Comparison of ENCODE assay signal across 1 cellular context in the genomic region with DNA sequence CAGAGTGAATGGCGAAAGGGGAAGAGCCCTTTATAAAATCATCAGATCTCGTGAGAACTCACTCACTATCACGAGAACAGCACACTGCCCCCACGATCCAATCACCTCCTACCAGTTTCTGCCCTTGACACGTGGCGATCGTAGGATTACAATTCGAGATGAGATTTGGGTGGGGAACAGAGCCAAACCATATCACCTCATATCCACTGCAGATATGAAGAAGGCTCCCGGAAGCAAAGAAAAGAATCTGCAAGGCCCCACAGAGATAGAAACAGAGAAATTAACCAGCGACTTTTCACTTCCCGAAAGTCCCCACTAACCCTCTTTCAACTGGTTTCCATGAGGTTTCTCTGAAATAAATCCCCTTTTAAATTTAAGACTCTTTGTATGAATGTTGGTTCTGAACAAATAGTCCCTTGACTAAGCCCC.
TF ChIP-seq lines count a peak whose summit lies in the region.

No MANE protein-coding gene starts in this region.

TF ChIP-seq in GM12878, 131 proteins besides CTCF, POLR2A, EP300 and RAD21 (continued from another document):
- TF ChIP-seq TCF3 (IDR thresholded peaks at IDR 0.05; ENCODE audit: borderline replicate concordance, insufficient read depth, low read depth, low read length) (no peak), RCOR1 (conservative IDR thresholded peaks at IDR 0.05; ENCODE audit: low read depth, low read length) (no peak), TARDBP (IDR thresholded peaks at IDR 0.05; ENCODE audit: borderline replicate concordance) (no peak), RAD51 (IDR thresholded peaks at IDR 0.05) (peak; percentile 36; the same call in 1 of the 2 replicates), NFYA (IDR thresholded peaks at IDR 0.05; ENCODE audit: borderline replicate concordance, low read depth, low read length) (no peak), YY1 (IDR thresholded peaks at IDR 0.05; ENCODE audit: low read depth, low read length) (peak; percentile 48; the same call in 1 of the 2 replicates), SP1 (IDR thresholded peaks at IDR 0.05; ENCODE audit: low read depth, low read length) (no peak), CEBPZ (IDR thresholded peaks at IDR 0.05; ENCODE audit: low read depth, low read length) (no peak), BCL11A (IDR thresholded peaks at IDR 0.05; ENCODE audit: low read depth, low read length) (0 out of 2 replicates have a peak, but pooled peaks have one; percentile 36), GABPA (IDR thresholded peaks at IDR 0.05; ENCODE audit: low read depth) (no peak), SPI1 (IDR thresholded peaks at IDR 0.05; ENCODE audit: borderline replicate concordance, insufficient read depth, low read depth, low read length) (peak; percentile 82), IRF4 (IDR thresholded peaks at IDR 0.05; ENCODE audit: low read depth, low read length) (0 out of 2 replicates have a peak, but pooled peaks have one; percentile 46), ZNF24 (IDR thresholded peaks at IDR 0.05) (peak; percentile 4; the same call in 1 of the 2 replicates), IRF3 (IDR thresholded peaks at IDR 0.05) (no peak), CBX5 (IDR thresholded peaks at IDR 0.05; ENCODE audit: low read depth) (peak; percentile 56; the same call in 1 of the 2 replicates), FOXK2 (IDR thresholded peaks at IDR 0.05) (no peak), WRNIP1 (IDR thresholded peaks at IDR 0.05; ENCODE audit: borderline replicate concordance, low read depth, low read length) (no peak), FOXM1 (IDR thresholded peaks at IDR 0.05; ENCODE audit: low read depth, low read length) (0 out of 2 replicates have a peak, but pooled peaks have one; percentile 67), SMC3 (IDR thresholded peaks at IDR 0.05; ENCODE audit: borderline replicate concordance, low read length) (peak; percentile 30; the same call in 1 of the 2 replicates), NR2C1 (IDR thresholded peaks at IDR 0.05) (no peak), KLF5 (IDR thresholded peaks at IDR 0.05; ENCODE audit: partially characterized antibody) (peak; percentile 83), IKZF2 (IDR thresholded peaks at IDR 0.05) (peak in 1 of 2 experiments; percentile 54), NRF1 (conservative IDR thresholded peaks at IDR 0.05; ENCODE audit: low read depth, low read length) (no peak), MEF2B (IDR thresholded peaks at IDR 0.05; ENCODE audit: partially characterized antibody, poor library complexity, severe bottlenecking) (peak; percentile 10), ATF3 (IDR thresholded peaks at IDR 0.05; ENCODE audit: borderline replicate concordance, extremely low read depth, low read depth, low read length) (no peak), CBFB (IDR thresholded peaks at IDR 0.05; ENCODE audit: low read depth) (0 out of 2 replicates have a peak, but pooled peaks have one; percentile 18), EED (IDR thresholded peaks at IDR 0.05; ENCODE audit: low read depth) (peak; percentile 45; the same call in 1 of the 2 replicates), JUNB (IDR thresholded peaks at IDR 0.05) (peak; percentile 48), CHD4 (IDR thresholded peaks at IDR 0.05) (no peak), HDAC2 (IDR thresholded peaks at IDR 0.05) (no peak)
- TF ChIP-seq, protein P1, sequence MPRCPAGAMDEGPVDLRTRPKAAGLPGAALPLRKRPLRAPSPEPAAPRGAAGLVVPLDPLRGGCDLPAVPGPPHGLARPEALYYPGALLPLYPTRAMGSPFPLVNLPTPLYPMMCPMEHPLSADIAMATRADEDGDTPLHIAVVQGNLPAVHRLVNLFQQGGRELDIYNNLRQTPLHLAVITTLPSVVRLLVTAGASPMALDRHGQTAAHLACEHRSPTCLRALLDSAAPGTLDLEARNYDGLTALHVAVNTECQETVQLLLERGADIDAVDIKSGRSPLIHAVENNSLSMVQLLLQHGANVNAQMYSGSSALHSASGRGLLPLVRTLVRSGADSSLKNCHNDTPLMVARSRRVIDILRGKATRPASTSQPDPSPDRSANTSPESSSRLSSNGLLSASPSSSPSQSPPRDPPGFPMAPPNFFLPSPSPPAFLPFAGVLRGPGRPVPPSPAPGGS (IDR thresholded peaks at IDR 0.05; ENCODE audit: borderline replicate concordance, insufficient read depth, low read depth, low read length, poor library complexity, severe bottlenecking), result peak; percentile 48
- TF ChIP-seq, protein P2, sequence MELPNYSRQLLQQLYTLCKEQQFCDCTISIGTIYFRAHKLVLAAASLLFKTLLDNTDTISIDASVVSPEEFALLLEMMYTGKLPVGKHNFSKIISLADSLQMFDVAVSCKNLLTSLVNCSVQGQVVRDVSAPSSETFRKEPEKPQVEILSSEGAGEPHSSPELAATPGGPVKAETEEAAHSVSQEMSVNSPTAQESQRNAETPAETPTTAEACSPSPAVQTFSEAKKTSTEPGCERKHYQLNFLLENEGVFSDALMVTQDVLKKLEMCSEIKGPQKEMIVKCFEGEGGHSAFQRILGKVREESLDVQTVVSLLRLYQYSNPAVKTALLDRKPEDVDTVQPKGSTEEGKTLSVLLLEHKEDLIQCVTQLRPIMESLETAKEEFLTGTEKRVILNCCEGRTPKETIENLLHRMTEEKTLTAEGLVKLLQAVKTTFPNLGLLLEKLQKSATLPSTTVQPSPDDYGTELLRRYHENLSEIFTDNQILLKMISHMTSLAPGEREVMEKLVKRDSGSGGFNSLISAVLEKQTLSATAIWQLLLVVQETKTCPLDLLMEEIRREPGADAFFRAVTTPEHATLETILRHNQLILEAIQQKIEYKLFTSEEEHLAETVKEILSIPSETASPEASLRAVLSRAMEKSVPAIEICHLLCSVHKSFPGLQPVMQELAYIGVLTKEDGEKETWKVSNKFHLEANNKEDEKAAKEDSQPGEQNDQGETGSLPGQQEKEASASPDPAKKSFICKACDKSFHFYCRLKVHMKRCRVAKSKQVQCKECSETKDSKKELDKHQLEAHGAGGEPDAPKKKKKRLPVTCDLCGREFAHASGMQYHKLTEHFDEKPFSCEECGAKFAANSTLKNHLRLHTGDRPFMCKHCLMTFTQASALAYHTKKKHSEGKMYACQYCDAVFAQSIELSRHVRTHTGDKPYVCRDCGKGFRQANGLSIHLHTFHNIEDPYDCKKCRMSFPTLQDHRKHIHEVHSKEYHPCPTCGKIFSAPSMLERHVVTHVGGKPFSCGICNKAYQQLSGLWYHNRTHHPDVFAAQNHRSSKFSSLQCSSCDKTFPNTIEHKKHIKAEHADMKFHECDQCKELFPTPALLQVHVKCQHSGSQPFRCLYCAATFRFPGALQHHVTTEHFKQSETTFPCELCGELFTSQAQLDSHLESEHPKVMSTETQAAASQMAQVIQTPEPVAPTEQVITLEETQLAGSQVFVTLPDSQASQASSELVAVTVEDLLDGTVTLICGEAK (IDR thresholded peaks at IDR 0.05; ENCODE audit: borderline replicate concordance), result no peak
- TF ChIP-seq, protein P3, sequence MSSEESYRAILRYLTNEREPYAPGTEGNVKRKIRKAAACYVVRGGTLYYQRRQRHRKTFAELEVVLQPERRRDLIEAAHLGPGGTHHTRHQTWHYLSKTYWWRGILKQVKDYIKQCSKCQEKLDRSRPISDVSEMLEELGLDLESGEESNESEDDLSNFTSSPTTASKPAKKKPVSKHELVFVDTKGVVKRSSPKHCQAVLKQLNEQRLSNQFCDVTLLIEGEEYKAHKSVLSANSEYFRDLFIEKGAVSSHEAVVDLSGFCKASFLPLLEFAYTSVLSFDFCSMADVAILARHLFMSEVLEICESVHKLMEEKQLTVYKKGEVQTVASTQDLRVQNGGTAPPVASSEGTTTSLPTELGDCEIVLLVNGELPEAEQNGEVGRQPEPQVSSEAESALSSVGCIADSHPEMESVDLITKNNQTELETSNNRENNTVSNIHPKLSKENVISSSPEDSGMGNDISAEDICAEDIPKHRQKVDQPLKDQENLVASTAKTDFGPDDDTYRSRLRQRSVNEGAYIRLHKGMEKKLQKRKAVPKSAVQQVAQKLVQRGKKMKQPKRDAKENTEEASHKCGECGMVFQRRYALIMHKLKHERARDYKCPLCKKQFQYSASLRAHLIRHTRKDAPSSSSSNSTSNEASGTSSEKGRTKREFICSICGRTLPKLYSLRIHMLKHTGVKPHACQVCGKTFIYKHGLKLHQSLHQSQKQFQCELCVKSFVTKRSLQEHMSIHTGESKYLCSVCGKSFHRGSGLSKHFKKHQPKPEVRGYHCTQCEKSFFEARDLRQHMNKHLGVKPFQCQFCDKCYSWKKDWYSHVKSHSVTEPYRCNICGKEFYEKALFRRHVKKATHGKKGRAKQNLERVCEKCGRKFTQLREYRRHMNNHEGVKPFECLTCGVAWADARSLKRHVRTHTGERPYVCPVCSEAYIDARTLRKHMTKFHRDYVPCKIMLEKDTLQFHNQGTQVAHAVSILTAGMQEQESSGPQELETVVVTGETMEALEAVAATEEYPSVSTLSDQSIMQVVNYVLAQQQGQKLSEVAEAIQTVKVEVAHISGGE (CRISPR knock-in tag; IDR thresholded peaks at IDR 0.05), result no peak
